In genomic region chr10:101441539-101442455, GRCh38 we compare ENCODE assay signal across 7 cellular contexts.
DNase-seq lines count a peak whose midpoint lies in the region; ATAC-seq and TF ChIP-seq lines count a peak whose summit lies in the region.

No MANE protein-coding gene starts in this region.

- peak; percentile 71 for TF ChIP-seq CTCF in astrocyte of the spinal cord (IDR thresholded peaks at IDR 0.05; ENCODE audit: low read depth, low read length)

- ATAC-seq in HG03175 (IDR thresholded peaks at IDR 0.05; ENCODE audit: unreplicated experiment), result peak; percentile 47

- DNase-seq in EH (ENCODE audit: low read depth), result peak; percentile 68
- DNase-seq in NCI-H82 (lab: John Stamatoyannopoulos, UW), result peak; percentile 98
- DNase-seq in astrocyte of the spinal cord (ENCODE audit: low read depth, low spot score), result peak; percentile 65
- DNase-seq in hippocampal formation (lab: John Stamatoyannopoulos, UW), result peak; percentile 19 to 60
- DNase-seq in skeletal muscle cell (ENCODE audit: low read depth), result peak; percentile 51
- no peak for DNase-seq in NK-92 (lab: John Stamatoyannopoulos, UW; ENCODE audit: unreplicated experiment)

- no peak overlapping the region for H3K4me3 ChIP-seq in astrocyte of the spinal cord (ENCODE audit: low read depth, low read length)
- no peak overlapping the region for H3K4me3 ChIP-seq in skeletal muscle cell (ENCODE audit: low read depth, low read length)

- in situ Hi-C loops in astrocyte of the spinal cord (cut with HindIII; ENCODE audit: low sequenced_read_pairs), result no loop called here
